9 cellular contexts compared by ENCODE assay signal in the genomic region with DNA sequence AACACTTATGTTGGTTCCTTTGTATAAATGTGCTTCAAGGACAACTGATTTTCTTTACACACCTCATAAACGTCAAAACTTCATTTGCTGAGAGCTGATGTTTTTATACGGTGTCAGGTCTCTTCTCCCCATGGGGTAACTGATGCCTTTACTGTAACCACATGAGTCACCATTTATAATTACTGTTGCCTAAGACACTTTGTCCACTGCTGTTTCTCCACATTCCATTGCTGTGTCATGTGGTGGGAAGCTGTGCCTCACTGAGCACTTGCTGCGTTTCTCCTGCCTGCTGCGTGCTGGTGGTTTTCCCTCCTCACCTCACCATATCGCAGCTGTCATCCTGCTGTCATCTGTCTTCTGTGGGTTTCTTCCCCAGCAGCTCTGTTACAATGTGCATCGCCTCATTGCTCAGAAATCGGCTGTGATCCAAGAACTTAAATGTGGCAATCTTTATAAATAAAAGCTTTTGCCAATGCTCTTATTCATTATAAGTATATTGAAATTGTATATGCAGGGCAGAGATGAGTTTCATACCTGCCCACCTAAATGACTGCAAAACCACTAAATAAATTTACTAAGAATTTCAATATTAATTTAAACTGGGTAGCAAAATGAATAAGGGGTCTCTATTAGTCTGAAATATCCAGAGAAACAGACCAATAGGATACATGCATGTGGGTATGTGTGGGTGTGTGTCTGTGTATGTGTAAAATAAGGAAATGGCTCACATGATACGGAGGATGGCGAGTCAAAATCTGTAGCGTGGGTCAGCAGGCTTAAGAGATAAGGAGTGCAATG.
A peak's percentile ranks its signal among the peaks of the same experiment; 100 is the strongest.
DNase-seq lines count a peak whose midpoint lies in the region; ATAC-seq and TF ChIP-seq lines count a peak whose summit lies in the region.
"Had no signal": no experiment of that assay in that cellular context is flagged by ENCODE, and none has a peak within 500 bp of the region (broad histone marks: within the 10 kb centered on the region; RNA-seq: fewer than 3 reads in every experiment).

No MANE protein-coding gene starts in this region.

- no peaks in the 10 kb centered on the region for H3K79me1 ChIP-seq in H9 (ENCODE audit: insufficient read depth, low read depth, low read length, poor library complexity, severe bottlenecking)

- no peak overlapping the region for H3K14ac ChIP-seq in H9 (ENCODE audit: insufficient read depth, low read length)

- H3K27ac Mint-ChIP-seq in H9, result peak overlapping the region in 2 of 3 experiments; percentile 16 to 65; a peak in 4 of 7 replicates

- H3K4me1 Mint-ChIP-seq in H9, result peaks cover 15 to 16% of the 10 kb centered on the region in 2 experiments

- no peak overlapping the region for H2BK5ac ChIP-seq in H9 (ENCODE audit: insufficient read length, low read length)

- no peak overlapping the region for H3K9ac ChIP-seq in H9 (ENCODE audit: extremely low read depth, insufficient read length, low read length)

- WGBS in H9 (ENCODE audit: extremely low coverage, insufficient read length, low lambda C conversion rate), result no CpG with 5 or more reads among the region's 10 CpGs

- no peak overlapping the region for H3K27ac ChIP-seq in H9 (ENCODE audit: insufficient read length, low read depth, low read length)

- H3T11ph ChIP-seq in H9 (ENCODE audit: low read length), result no peak overlapping the region

- H3K18ac ChIP-seq in H9 (ENCODE audit: insufficient read length, low read depth, low read length), result no peak overlapping the region

- peaks cover 2% of the 10 kb centered on the region; the same call in 1 of the 2 replicates for H3K4me1 ChIP-seq in H9 (ENCODE audit: insufficient read depth, low read length)

- no peak overlapping the region for H4K5ac ChIP-seq in H9 (ENCODE audit: insufficient read length, low read depth, low read length)

- H4K20me1 ChIP-seq in H9 (ENCODE audit: control insufficient read depth, insufficient read depth, insufficient read length), result no peaks in the 10 kb centered on the region

- no peaks in the 10 kb centered on the region for H3K79me2 ChIP-seq in H9 (ENCODE audit: insufficient read depth, low read length)

- no peak overlapping the region for H2BK120ac ChIP-seq in H9 (ENCODE audit: low read depth, low read length, poor library complexity, severe bottlenecking)

- H2BK12ac ChIP-seq in H9 (ENCODE audit: insufficient read length, low read depth, low read length), result no peak overlapping the region

- peaks cover 7% of the 10 kb centered on the region for H3K27me3 Mint-ChIP-seq in H9 (ENCODE audit: low read depth)

- no peak for ATAC-seq in GM21528 (IDR thresholded peaks at IDR 0.05; ENCODE audit: low FRiP score, unreplicated experiment)
- no peak for ATAC-seq in GM18907 (IDR thresholded peaks at IDR 0.05; ENCODE audit: unreplicated experiment)

- H3K27me3 ChIP-seq in H9 (ENCODE audit: insufficient read depth, low read length), result no peaks in the 10 kb centered on the region

- H2AFZ ChIP-seq in H9 (ENCODE audit: low read length), result no peak overlapping the region

- no peak overlapping the region for H3K4me3 Mint-ChIP-seq in H9

- no peak overlapping the region for H4K8ac ChIP-seq in H9 (replicated peaks; ENCODE audit: insufficient read length, low read depth, low read length)

- DNase-seq in ACHN (peak; percentile 98), H9 (peak; percentile 48), RKO (ENCODE audit: low spot score) (peak; percentile 96), fibroblast of villous mesenchyme (ENCODE audit: low read depth) (peak; percentile 95), cortex of kidney (lab: John Stamatoyannopoulos, UW) (no peak)
- no peak for DNase-seq in stimulated activated CD4-positive, alpha-beta T cell treated with anti-CD3 and anti-CD28 coated beads, Interleukin-4, amount 100 ng/mL, for 4 hours
- DNase-seq: T-helper 1 cell had no signal

- H3K9me3 ChIP-seq in H9 (ENCODE audit: control insufficient read depth, low read depth, low read length), result no peaks in the 10 kb centered on the region

- no peak overlapping the region for H3K4me3 ChIP-seq in fibroblast of villous mesenchyme (ENCODE audit: low read depth, low read length)

- H2AK5ac ChIP-seq in H9 (ENCODE audit: insufficient read length, low read length), result no peak overlapping the region

- H3K4ac ChIP-seq in H9 (ENCODE audit: low read depth, low read length), result no peak overlapping the region

- no peak for TF ChIP-seq CTCF in H9 (conservative IDR thresholded peaks at IDR 0.05)
- TF ChIP-seq CTCF in fibroblast of villous mesenchyme (IDR thresholded peaks at IDR 0.05; ENCODE audit: insufficient read depth, low read depth, low read length), result no peak

- no peaks in the 10 kb centered on the region for H3K23me2 ChIP-seq in H9 (ENCODE audit: insufficient read length, low read depth, low read length, poor library complexity, severe bottlenecking)

- no peak overlapping the region for H3K4me2 ChIP-seq in H9 (ENCODE audit: insufficient read depth, insufficient read length, low read length)

- H3K36me3 Mint-ChIP-seq in H9 (ENCODE audit: insufficient read depth in 1 of 3, low read depth in 3 of 3), result peaks cover 0 to 3% (median 0%) of the 10 kb centered on the region in 3 experiments; a peak in 1 of 7 replicates

- H4K91ac ChIP-seq in H9 (ENCODE audit: insufficient read length, low read depth, low read length), result no peak overlapping the region

- no peak overlapping the region for H2BK20ac ChIP-seq in H9 (ENCODE audit: low read depth, low read length, poor library complexity, severe bottlenecking)

- no peaks in the 10 kb centered on the region for H3K9me3 Mint-ChIP-seq in H9

- no peak overlapping the region for H2BK15ac ChIP-seq in H9 (ENCODE audit: low read depth, low read length)

- in situ Hi-C loops in ACHN (cut with HindIII; ENCODE audit: low pct_ligation_motif_present, low pct_unique_long_range_greater_than_20kb, low sequenced_read_pairs), result no loop called here

- no peak overlapping the region for H3K23ac ChIP-seq in H9 (ENCODE audit: insufficient read length, low read depth, low read length)

- H3K56ac ChIP-seq in H9 (ENCODE audit: insufficient read length, low read depth, low read length), result no peak overlapping the region

Comparison
In these comparisons a context has a peak if more than half of its experiments do, and no peak if none do; other contexts are left out.
1. DNase-seq: peak in ACHN (single experiment), H9 (single experiment), RKO (single experiment) and fibroblast of villous mesenchyme (single experiment); none in cortex of kidney (single experiment) and stimulated activated CD4-positive, alpha-beta T cell treated with anti-CD3 and anti-CD28 coated beads, Interleukin-4, amount 100 ng/mL, for 4 hours (0 of 2).